13 cellular contexts compared by ENCODE assay signal in genomic region chr13:45737571-45738002, GRCh38. TPM values are rescaled to one million over a fixed set of nuclear protein-coding genes. Genes with fewer than 3 reads are reported as not detected.
DNase-seq lines count a peak whose midpoint lies in the region; ATAC-seq and TF ChIP-seq lines count a peak whose summit lies in the region.
"Had no signal": no experiment of that assay in that cellular context is flagged by ENCODE, and none has a peak within 500 bp of the region (broad histone marks: within the 10 kb centered on the region; RNA-seq: fewer than 3 reads in every experiment).

No MANE protein-coding gene starts in this region.

- H3K27me3 Mint-ChIP-seq in activated naive CD8-positive, alpha-beta T cell treated with anti-CD3 and anti-CD28 coated beads for 36 hours: no peaks in the 10 kb centered on the region

- H3K4me1 Mint-ChIP-seq in activated naive CD8-positive, alpha-beta T cell treated with anti-CD3 and anti-CD28 coated beads for 36 hours: peaks cover 3% of the 10 kb centered on the region

- H3K27ac Mint-ChIP-seq in activated naive CD8-positive, alpha-beta T cell treated with anti-CD3 and anti-CD28 coated beads for 36 hours: no peak overlapping the region
- H3K27ac Mint-ChIP-seq: activated T-cell treated with anti-CD3 and anti-CD28 coated beads, Interleukin-2, amount 50 U/mL, for 72 hours had no signal

- H3K9me3 Mint-ChIP-seq in activated naive CD8-positive, alpha-beta T cell treated with anti-CD3 and anti-CD28 coated beads for 36 hours: no peaks in the 10 kb centered on the region
- H3K9me3 Mint-ChIP-seq: activated T-cell treated with anti-CD3 and anti-CD28 coated beads, Interleukin-2, amount 50 U/mL, for 72 hours had no signal

- DNase-seq in activated T-cell treated with anti-CD3 and anti-CD28 coated beads for 48 hours (ENCODE audit: low read depth) (peak; percentile 17), activated T-cell treated with anti-CD3 and anti-CD28 coated beads for 4 hours (no peak), germinal center (ENCODE audit: low spot score) (no peak)
- peak; percentile 34 for DNase-seq in activated naive CD8-positive, alpha-beta T cell treated with anti-CD3 and anti-CD28 coated beads for 36 hours
- peak in 2 of 3 donors; percentile 4 to 5 for DNase-seq in stimulated activated CD4-positive, alpha-beta T cell treated with anti-CD3 and anti-CD28 coated beads, TNF-alpha, amount 100 ng/mL, for 48 hours (ENCODE audit: low read depth in 3 of 3)
- DNase-seq in central memory CD4-positive, alpha-beta T cell: no peak
- DNase-seq: kidney; psoas muscle; stimulated activated naive CD4-positive, alpha-beta T cell treated with Interleukin-2 at 50 U/mL for 16 hours had no signal

- peak; percentile 27; the same call in 1 of the 2 replicates for TF ChIP-seq RAD21 in Ishikawa (IDR thresholded peaks at IDR 0.05; ENCODE audit: low read depth)

- ATAC-seq in esophagus mucosa: no peak
- ATAC-seq: psoas muscle had no signal

- no peak overlapping the region for H3K4me3 Mint-ChIP-seq in activated naive CD8-positive, alpha-beta T cell treated with anti-CD3 and anti-CD28 coated beads for 36 hours
- H3K4me3 Mint-ChIP-seq: activated T-cell treated with anti-CD3 and anti-CD28 coated beads, Interleukin-2, amount 50 U/mL, for 72 hours had no signal

- H3K36me3 Mint-ChIP-seq in activated naive CD8-positive, alpha-beta T cell treated with anti-CD3 and anti-CD28 coated beads for 36 hours: peaks cover 3% of the 10 kb centered on the region

- no peak for TF ChIP-seq EP300 in Ishikawa (IDR thresholded peaks at IDR 0.05; ENCODE audit: borderline replicate concordance)

TF ChIP-seq in Ishikawa, 13 proteins besides CTCF, POLR2A, EP300 and RAD21:
- no peak for TF ChIP-seq REST (IDR thresholded peaks at IDR 0.05; ENCODE audit: low read depth)
- no peak for TF ChIP-seq TAF1 (IDR thresholded peaks at IDR 0.05; ENCODE audit: low read depth)
- TF ChIP-seq NFIC (IDR thresholded peaks at IDR 0.05): no peak
- no peak for TF ChIP-seq MAX (IDR thresholded peaks at IDR 0.05)
- no peak for TF ChIP-seq YY1 (IDR thresholded peaks at IDR 0.05; ENCODE audit: low read depth)

RNA-seq across cellular contexts. Expression of gene CBY2, which starts 35.5 kb away (rescaled TPM):
- total RNA-seq in activated naive CD8-positive, alpha-beta T cell treated with anti-CD3 and anti-CD28 coated beads for 36 hours: not detected
- total RNA-seq in esophagus mucosa: 0.32 TPM
- total RNA-seq: psoas muscle, SJSA1 had no signal

Comparison
In these comparisons a context has a peak if more than half of its experiments do, and no peak if none do; other contexts are left out.
1. DNase-seq: peak in activated T-cell treated with anti-CD3 and anti-CD28 coated beads for 48 hours (single experiment), activated naive CD8-positive, alpha-beta T cell treated with anti-CD3 and anti-CD28 coated beads for 36 hours (single experiment) and stimulated activated CD4-positive, alpha-beta T cell treated with anti-CD3 and anti-CD28 coated beads, TNF-alpha, amount 100 ng/mL, for 48 hours (2 of 3); none in activated T-cell treated with anti-CD3 and anti-CD28 coated beads for 4 hours (single experiment), central memory CD4-positive, alpha-beta T cell (single experiment) and germinal center (single experiment).